ENCODE assay signal across 1 cellular context in the genomic region with DNA sequence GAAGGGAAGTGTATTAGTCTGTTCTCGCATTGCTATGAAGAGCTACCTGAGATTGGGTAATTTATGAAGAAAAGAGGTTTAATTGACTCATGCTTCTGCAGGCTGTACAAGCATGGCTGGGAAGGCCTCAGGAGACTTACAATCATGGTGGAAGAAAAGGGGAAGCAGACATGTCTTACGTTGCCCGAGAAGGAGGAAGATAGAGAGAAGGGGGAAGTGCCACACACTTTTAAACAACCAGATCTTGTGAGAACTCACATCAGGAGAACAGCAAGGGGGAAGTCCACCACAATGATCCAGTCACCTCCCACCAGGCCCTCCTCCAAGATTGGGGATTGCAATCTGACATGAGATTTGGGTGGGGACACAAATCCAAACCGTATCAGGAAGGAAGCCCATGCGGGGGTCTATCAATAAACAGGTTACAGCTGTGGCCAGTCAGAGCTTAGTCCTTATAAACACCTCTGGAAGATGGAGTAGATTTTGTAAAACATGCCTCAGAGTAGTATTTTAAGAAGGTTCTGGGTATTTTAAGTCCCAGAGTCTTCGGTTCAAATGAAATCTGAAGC.
TF ChIP-seq lines count a peak whose summit lies in the region.

No MANE protein-coding gene starts in this region.

TF ChIP-seq in GM23338, 12 proteins besides CTCF, POLR2A, EP300 and RAD21 (continued from another document):
- no peak for TF ChIP-seq ZNF462 (CRISPR knock-in tag; IDR thresholded peaks at IDR 0.05)
- no peak for TF ChIP-seq STAT1 (IDR thresholded peaks at IDR 0.05; ENCODE audit: unreplicated experiment)
- no peak for TF ChIP-seq NANOG (IDR thresholded peaks at IDR 0.05; ENCODE audit: borderline replicate concordance)
- TF ChIP-seq POLR2AphosphoS5 (IDR thresholded peaks at IDR 0.05; ENCODE audit: low read depth): no peak
- TF ChIP-seq, protein P1, sequence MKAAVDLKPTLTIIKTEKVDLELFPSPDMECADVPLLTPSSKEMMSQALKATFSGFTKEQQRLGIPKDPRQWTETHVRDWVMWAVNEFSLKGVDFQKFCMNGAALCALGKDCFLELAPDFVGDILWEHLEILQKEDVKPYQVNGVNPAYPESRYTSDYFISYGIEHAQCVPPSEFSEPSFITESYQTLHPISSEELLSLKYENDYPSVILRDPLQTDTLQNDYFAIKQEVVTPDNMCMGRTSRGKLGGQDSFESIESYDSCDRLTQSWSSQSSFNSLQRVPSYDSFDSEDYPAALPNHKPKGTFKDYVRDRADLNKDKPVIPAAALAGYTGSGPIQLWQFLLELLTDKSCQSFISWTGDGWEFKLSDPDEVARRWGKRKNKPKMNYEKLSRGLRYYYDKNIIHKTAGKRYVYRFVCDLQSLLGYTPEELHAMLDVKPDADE (IDR thresholded peaks at IDR 0.05): no peak
